8 cellular contexts compared by ENCODE assay signal in genomic region chr1:225882699-225883615, GRCh38. TPM values are rescaled to one million over a fixed set of nuclear protein-coding genes. Genes with fewer than 3 reads are reported as not detected.
DNase-seq lines count a peak whose midpoint lies in the region; ATAC-seq and TF ChIP-seq lines count a peak whose summit lies in the region.

No MANE protein-coding gene starts in this region.

- peak; percentile 32 for ATAC-seq in GM19023 (IDR thresholded peaks at IDR 0.05; ENCODE audit: unreplicated experiment)
- ATAC-seq in HG03135 (IDR thresholded peaks at IDR 0.05; ENCODE audit: unreplicated experiment): peak; percentile 27

- no peaks in the 10 kb centered on the region; the same call in 1 of the 2 replicates for H3K9me3 ChIP-seq in AG04450 (ENCODE audit: control insufficient read depth, insufficient read depth, low read length)
- no peaks in the 10 kb centered on the region for H3K9me3 ChIP-seq in skeletal muscle tissue (ENCODE audit: control insufficient read depth in 3 of 3, low read length in 3 of 3)

- CTCF ChIA-PET in AG04450 (lab: Charles Lee): interaction anchor here (0.8 to 3.2 kb wide), 13 partner anchors 11 to 410 kb away, joined by 3 to 15 read pairs (median 4); partner anchors contain the start of gene SRP9

- H3K4me3 ChIP-seq in AG04450 (ENCODE audit: low read depth, low read length) (peak overlapping the region; percentile 89), skeletal muscle tissue (ENCODE audit: low read length in 3 of 3) (peak overlapping the region; percentile 91 to 96 (median 95))

- H3K36me3 ChIP-seq in skeletal muscle tissue (ENCODE audit: control insufficient read depth in 3 of 3, insufficient read depth in 3 of 3, low read length in 3 of 3): no peaks in the 10 kb centered on the region

- H3K27ac ChIP-seq in AG04450 (ENCODE audit: low read depth, low read length) (peak overlapping the region; percentile 31), skeletal muscle tissue (ENCODE audit: low read depth, low read length) (peak overlapping the region; percentile 83)

- H3K9ac ChIP-seq in skeletal muscle tissue (ENCODE audit: low read depth in 1 of 3, low read length in 3 of 3): peak overlapping the region; percentile 84 to 98 (median 97)

- no peak for TF ChIP-seq CTCF in AG04450 (IDR thresholded peaks at IDR 0.05; ENCODE audit: low read depth, low read length)

- POLR2A ChIA-PET in AG04450 (lab: Yijun Ruan, JAX): interaction anchor here (0.6 to 2.0 kb wide), 12 partner anchors 12 to 183 kb away, joined by 3 to 7 read pairs (median 3); partner anchors contain the start of genes PYCR2 and SRP9

- DNase-seq in AG04450 (ENCODE audit: low read depth, low spot score): no peak
- DNase-seq in RKO (ENCODE audit: low spot score): peak; percentile 64
- peak; percentile 74 to 81 for DNase-seq in T47D (ENCODE audit: low read depth in 1 of 2, low spot score in 1 of 2)
- DNase-seq in iPS-NIHi11 (ENCODE audit: low spot score): peak; percentile 68
- DNase-seq in NCI-H1930 (lab: John Stamatoyannopoulos, UW): no peak

- peaks cover 39 to 45% (median 40%) of the 10 kb centered on the region in 3 donors for H3K4me1 ChIP-seq in skeletal muscle tissue (ENCODE audit: control insufficient read depth in 3 of 3, insufficient read depth in 3 of 3, low read length in 3 of 3)

- in situ Hi-C loops in T47D (cut with HindIII; ENCODE audit: low pct_unique_long_range_greater_than_20kb, low sequenced_read_pairs): no loop called here

- H3K27me3 ChIP-seq in AG04450 (ENCODE audit: control insufficient read depth, insufficient read depth, low read length) (no peaks in the 10 kb centered on the region), skeletal muscle tissue (ENCODE audit: control insufficient read depth in 3 of 3, insufficient read depth in 3 of 3, low read length in 3 of 3) (peaks cover 0 to 3% (median 0%) of the 10 kb centered on the region in 3 donors)

RNA-seq across cellular contexts. Expression of gene TMEM63A, which starts 0.8 kb away (rescaled TPM):
- 16.8 and 17.1 TPM in 2 replicates for polyA plus RNA-seq in AG04450 (2011; rRNA removed)
- 22.7 and 26.1 TPM in 2 replicates for polyA minus RNA-seq in AG04450 (2011; rRNA and poly(A)+ RNA removed)
- 12.0 TPM for total RNA-seq in skeletal muscle tissue

RNA-seq across cellular contexts. Expression of gene LEFTY1, which starts 6.0 kb away (rescaled TPM):
- polyA plus RNA-seq in AG04450 (2011; rRNA removed): 0.05 TPM in 1 of 2 replicates, not detected in the other
- not detected in 2 replicates for polyA minus RNA-seq in AG04450 (2011; rRNA and poly(A)+ RNA removed)
- total RNA-seq in skeletal muscle tissue: 0.52 TPM

RNA-seq across cellular contexts. Expression of gene PYCR2, which starts 41.1 kb away (rescaled TPM):
- 29.4 and 37.5 TPM in 2 replicates for polyA plus RNA-seq in AG04450 (2011; rRNA removed)
- polyA minus RNA-seq in AG04450 (2011; rRNA and poly(A)+ RNA removed): 24.4 and 31.6 TPM in 2 replicates
- 17.7 TPM for total RNA-seq in skeletal muscle tissue

RNA-seq across cellular contexts. Expression of gene LEFTY2, which starts 58.1 kb away (rescaled TPM):
- polyA plus RNA-seq in AG04450 (2011; rRNA removed): not detected in 2 replicates
- not detected in 2 replicates for polyA minus RNA-seq in AG04450 (2011; rRNA and poly(A)+ RNA removed)
- total RNA-seq in skeletal muscle tissue: 2.1 TPM

Comparison
In these comparisons a context has a peak if more than half of its experiments do, and no peak if none do; other contexts are left out.
1. DNase-seq: peak in RKO (single experiment), T47D (2 of 2) and iPS-NIHi11 (single experiment); none in AG04450 (single experiment) and NCI-H1930 (0 of 2).